In genomic region chr1:15749399-15750291, GRCh38 we compare ENCODE assay signal across 15 cellular contexts. TPM values are rescaled to one million over a fixed set of nuclear protein-coding genes. Genes with fewer than 3 reads are reported as not detected.
DNase-seq lines count a peak whose midpoint lies in the region; ATAC-seq, FAIRE-seq and TF ChIP-seq lines count a peak whose summit lies in the region.
"Had no signal": no experiment of that assay in that cellular context is flagged by ENCODE, and none has a peak within 500 bp of the region (broad histone marks: within the 10 kb centered on the region; RNA-seq: fewer than 3 reads in every experiment).

No MANE protein-coding gene starts in this region.

- WGBS in heart left ventricle, 4 donors: 67 to 83% (median 72%) methylated on average over 14 to 19 of the region's 19 CpGs
- 3 to 6% methylated on average over 19 of the region's 19 CpGs for whole genome bisulfite sequencing in aorta, 2 donors

- no peaks in the 10 kb centered on the region for H3K9me1 ChIP-seq in endothelial cell of umbilical vein (replicated peaks; ENCODE audit: control insufficient read depth, extremely low read depth, insufficient read depth, low read length)

- DNase-seq in heart left ventricle: no peak
- no peak for DNase-seq in Right ventricle myocardium superior
- peak; percentile 92 for DNase-seq in endothelial cell of umbilical vein (ENCODE audit: low read depth, low spot score)
- DNase-seq in lung microvascular endothelial cell (ENCODE audit: low read depth in 2 of 2): peak; percentile 66 to 74
- DNase-seq in aorta: peak; percentile 96 to 97
- DNase-seq in vagina (ENCODE audit: extremely low spot score in 2 of 2): no peak
- no peak for DNase-seq in activated CD4-positive, alpha-beta T cell treated with anti-CD3 and anti-CD28 coated beads, Interleukin-2, amount 50 U/mL, for 1 hour
- DNase-seq: 8988T; activated CD4-positive, alpha-beta T cell treated with anti-CD3 and anti-CD28 coated beads, Interleukin-2, amount 50 U/mL, for 4 hours; T-helper 17 cell; testis had no signal

- ATAC-seq in heart left ventricle: peak; percentile 3 to 70 (median 22)
- ATAC-seq in Right ventricle myocardium superior (ENCODE audit: poor library complexity): no peak
- ATAC-seq in aorta (ENCODE audit: low FRiP score): peak; percentile 87
- no peak for ATAC-seq in GM21423 (IDR thresholded peaks at IDR 0.05; ENCODE audit: unreplicated experiment)
- ATAC-seq: T-helper 17 cell had no signal

- H3K4me3 ChIP-seq in heart left ventricle: no peak overlapping the region
- peak overlapping the region in 2 of 3 experiments; percentile 26 to 74 for H3K4me3 ChIP-seq in endothelial cell of umbilical vein (replicated peaks in 1 of 3; ENCODE audit: insufficient read depth in 1 of 3, low read depth in 1 of 3, low read length in 3 of 3)
- no peak overlapping the region for H3K4me3 ChIP-seq in aorta (ENCODE audit: low read length in 2 of 2)
- no peak overlapping the region for H3K4me3 ChIP-seq in vagina
- H3K4me3 ChIP-seq: cardiac muscle cell, skin epidermis, testis had no signal

- BruUV-seq in endothelial cell of umbilical vein (replicated peaks; lab: Mats Ljungman, UMichigan): TSS peak; percentile 84

- peak; percentile 100 for FAIRE-seq in endothelial cell of umbilical vein (lab: Jason Lieb, UNC)

- CTCF ChIA-PET in endothelial cell of umbilical vein (lab: Charles Lee): interaction anchor here (0.8 to 3.5 kb wide), 5 partner anchors 8 to 16 kb away, joined by 3 to 17 read pairs (median 6); partner anchors contain the start of gene SLC25A34

- peaks cover 23% of the 10 kb centered on the region for H3K79me2 ChIP-seq in endothelial cell of umbilical vein (ENCODE audit: control insufficient read depth, insufficient read depth, low read length)

- no peaks in the 10 kb centered on the region for H3K36me3 ChIP-seq in heart left ventricle
- no peaks in the 10 kb centered on the region for H3K36me3 ChIP-seq in endothelial cell of umbilical vein (ENCODE audit: control insufficient read depth in 2 of 2, extremely low read depth in 1 of 2, insufficient read depth in 2 of 2, low read length in 2 of 2)
- H3K36me3 ChIP-seq in aorta (ENCODE audit: control insufficient read depth in 1 of 2, insufficient read depth in 2 of 2, low read length in 1 of 2): no peaks in the 10 kb centered on the region
- H3K36me3 ChIP-seq in vagina: no peaks in the 10 kb centered on the region
- H3K36me3 ChIP-seq: cardiac muscle cell had no signal

- H3K27ac ChIP-seq in heart left ventricle (peak overlapping the region in 3 of 12 donors; percentile 32 to 73 (median 42)), endothelial cell of umbilical vein (ENCODE audit: insufficient read depth, low read depth, low read length) (peak overlapping the region; percentile 97), aorta (ENCODE audit: low read depth in 1 of 2, low read length in 2 of 2) (peak overlapping the region; percentile 83 to 97), vagina (no peak overlapping the region)
- H3K27ac ChIP-seq: cardiac muscle cell, epithelial cell of prostate, testis had no signal

- peak overlapping the region; percentile 78 for H3K4me2 ChIP-seq in endothelial cell of umbilical vein (ENCODE audit: insufficient read depth, low read length)

- H3K9me3 ChIP-seq in heart left ventricle: no peaks in the 10 kb centered on the region
- no peaks in the 10 kb centered on the region for H3K9me3 ChIP-seq in endothelial cell of umbilical vein (replicated peaks; ENCODE audit: control insufficient read depth, insufficient read depth, low read length)
- no peaks in the 10 kb centered on the region for H3K9me3 ChIP-seq in aorta (ENCODE audit: control insufficient read depth, low read length)
- no peaks in the 10 kb centered on the region for H3K9me3 ChIP-seq in vagina
- H3K9me3 ChIP-seq: testis had no signal

- POLR2A ChIA-PET in endothelial cell of umbilical vein (lab: Charles Lee): interaction anchor here (0.6 to 2.6 kb wide), 3 partner anchors 10 to 65 kb away, joined by 3 to 26 read pairs (median 3); no protein-coding TSS in a partner anchor

- dilution Hi-C loops in endothelial cell of umbilical vein (cut with MboI; ENCODE audit: extremely low pct_ligation_motif_present, low sequenced_read_pairs): no loop called here

- H3K27me3 ChIP-seq in heart left ventricle (no peaks in the 10 kb centered on the region), endothelial cell of umbilical vein (ENCODE audit: control insufficient read depth in 2 of 2, insufficient read depth in 2 of 2, low read length in 2 of 2) (no peaks in the 10 kb centered on the region), aorta (ENCODE audit: control insufficient read depth in 1 of 2, insufficient read depth in 2 of 2, low read length in 1 of 2) (no peaks in the 10 kb centered on the region), vagina (no peaks in the 10 kb centered on the region)
- H3K27me3 ChIP-seq: cardiac muscle cell, testis had no signal

- H2AFZ ChIP-seq in endothelial cell of umbilical vein (ENCODE audit: low read depth, low read length): no peak overlapping the region

- peak overlapping the region; percentile 88 for H3K9ac ChIP-seq in endothelial cell of umbilical vein (replicated peaks; ENCODE audit: extremely low read depth, insufficient read depth, low read length)

- TF ChIP-seq CTCF in heart left ventricle (IDR thresholded peaks at IDR 0.05) (no peak), endothelial cell of umbilical vein (IDR thresholded peaks at IDR 0.05; ENCODE audit: extremely low read depth in 1 of 2, insufficient read depth in 1 of 2, low read depth in 1 of 2, low read length in 2 of 2) (no peak), vagina (IDR thresholded peaks at IDR 0.05) (no peak)

- H3K4me1 ChIP-seq in heart left ventricle (peaks cover 0 to 18% (median 5%) of the 10 kb centered on the region in 12 donors), endothelial cell of umbilical vein (ENCODE audit: control insufficient read depth, extremely low read depth, insufficient read depth, low read length) (peaks cover 35% of the 10 kb centered on the region), aorta (ENCODE audit: control insufficient read depth in 1 of 2, insufficient read depth in 2 of 2, low read length in 2 of 2) (no peaks in the 10 kb centered on the region), vagina (peaks cover 10% of the 10 kb centered on the region)

- no peak for TF ChIP-seq POLR2A in heart left ventricle (IDR thresholded peaks at IDR 0.05)
- peak; percentile 63 for TF ChIP-seq POLR2A in endothelial cell of umbilical vein (IDR thresholded peaks at IDR 0.05; ENCODE audit: low read depth, low read length)
- TF ChIP-seq POLR2A in vagina (IDR thresholded peaks at IDR 0.05): no peak

- H4K20me1 ChIP-seq in endothelial cell of umbilical vein (replicated peaks; ENCODE audit: control insufficient read depth, extremely low read depth, insufficient read depth, low read length): no peaks in the 10 kb centered on the region

- intact Hi-C loops in heart left ventricle (cut with DNase I): loop anchor here in 3 of 10 donors (10.0 kb wide), 1 partner anchor 155 kb away; no protein-coding TSS in a partner anchor
- intact Hi-C loops in Right ventricle myocardium superior (cut with DNase I): no loop called here
- intact Hi-C loops in endothelial cell of umbilical vein (cut with micrococcal nuclease): loop anchor here (1.0 to 10.0 kb wide), 3 partner anchors 11 to 425 kb away; partner anchors contain the start of gene CASP9
- intact Hi-C loops in aorta (cut with DNase I): loop anchor here in 1 of 2 donors (5.0 kb wide), 1 partner anchor 38 kb away; no protein-coding TSS in a partner anchor
- intact Hi-C loops in vagina (cut with DNase I): loop anchor here (10.0 kb wide), 1 partner anchor 155 kb away; no protein-coding TSS in a partner anchor

RNA-seq across cellular contexts. Expression of gene TMEM82, which starts 7.3 kb away (rescaled TPM):
- not detected for total RNA-seq in heart left ventricle
- not detected for polyA plus RNA-seq in heart left ventricle
- total RNA-seq in Right ventricle myocardium superior: not detected
- not detected in 2 replicates for total RNA-seq in endothelial cell of umbilical vein
- polyA plus RNA-seq in endothelial cell of umbilical vein: not detected in 2 replicates
- not detected in 2 replicates for polyA plus RNA-seq in endothelial cell of umbilical vein (2011; cell fraction: cytosol; rRNA removed)
- polyA plus RNA-seq in endothelial cell of umbilical vein (2011; cell fraction: nucleus; rRNA removed): not detected in 2 replicates
- polyA plus RNA-seq in endothelial cell of umbilical vein (2012): 0.14 TPM in 1 of 2 replicates, not detected in the other
- not detected in 2 replicates for polyA minus RNA-seq in endothelial cell of umbilical vein
- polyA minus RNA-seq in endothelial cell of umbilical vein (2011; cell fraction: cytosol; rRNA and poly(A)+ RNA removed): not detected
- not detected in 2 replicates for polyA minus RNA-seq in endothelial cell of umbilical vein (2011; cell fraction: nucleus; rRNA and poly(A)+ RNA removed)
- not detected in 2 replicates for total RNA-seq in lung microvascular endothelial cell
- not detected for total RNA-seq in aorta
- 1 to 10 TPM in 1 of 2 donors, not detected in 1; 5.8 TPM for polyA plus RNA-seq in aorta
- total RNA-seq in vagina: not detected
- total RNA-seq: T-helper 17 cell, testis had no signal
- polyA plus RNA-seq: cardiac muscle cell had no signal

RNA-seq across cellular contexts. Expression of gene FBLIM1, which starts 8.9 kb away (rescaled TPM):
- total RNA-seq in heart left ventricle: 100 to 1,000 TPM in 1 of 9 donors, 10 to 100 TPM in 8; 49.3 to 103 (median 73.8) TPM
- 10 to 100 TPM; 31.6 to 58.4 TPM for polyA plus RNA-seq in heart left ventricle
- total RNA-seq in Right ventricle myocardium superior: 99.1 TPM
- total RNA-seq in endothelial cell of umbilical vein: 363 and 394 TPM in 2 replicates
- 414 and 436 TPM in 2 replicates for polyA plus RNA-seq in endothelial cell of umbilical vein
- polyA plus RNA-seq in endothelial cell of umbilical vein (2011; cell fraction: cytosol; rRNA removed): 349 and 462 TPM in 2 replicates
- 354 and 389 TPM in 2 replicates for polyA plus RNA-seq in endothelial cell of umbilical vein (2011; cell fraction: nucleus; rRNA removed)
- polyA plus RNA-seq in endothelial cell of umbilical vein (2012): 254 and 300 TPM in 2 replicates
- 209 and 240 TPM in 2 replicates for polyA minus RNA-seq in endothelial cell of umbilical vein
- polyA minus RNA-seq in endothelial cell of umbilical vein (2011; cell fraction: cytosol; rRNA and poly(A)+ RNA removed): 1.9 TPM
- 110 and 175 TPM in 2 replicates for polyA minus RNA-seq in endothelial cell of umbilical vein (2011; cell fraction: nucleus; rRNA and poly(A)+ RNA removed)
- 110 and 128 TPM in 2 replicates for total RNA-seq in lung microvascular endothelial cell
- 100 to 1,000 TPM; 418 to 507 TPM for total RNA-seq in aorta
- polyA plus RNA-seq in aorta: 100 to 1,000 TPM; 192 to 584 TPM
- 45.2 TPM for total RNA-seq in vagina

RNA-seq across cellular contexts. Expression of gene SLC25A34, which starts 13.6 kb away (rescaled TPM):
- total RNA-seq in heart left ventricle: 10 to 100 TPM in 6 of 9 donors, 1 to 10 TPM in 3; 4.8 to 71.2 (median 17.8) TPM
- polyA plus RNA-seq in heart left ventricle: 10 to 100 TPM in 1 of 2 donors, 1 to 10 TPM in 1; 1.6 to 25.9 TPM
- 54.3 TPM for total RNA-seq in Right ventricle myocardium superior
- total RNA-seq in endothelial cell of umbilical vein: 0.76 and 1.1 TPM in 2 replicates
- polyA plus RNA-seq in endothelial cell of umbilical vein: 0.90 and 1.4 TPM in 2 replicates
- polyA plus RNA-seq in endothelial cell of umbilical vein (2011; cell fraction: cytosol; rRNA removed): 0.28 and 0.59 TPM in 2 replicates
- polyA plus RNA-seq in endothelial cell of umbilical vein (2011; cell fraction: nucleus; rRNA removed): 4.5 and 5.4 TPM in 2 replicates
- 0.41 and 0.49 TPM in 2 replicates for polyA plus RNA-seq in endothelial cell of umbilical vein (2012)
- polyA minus RNA-seq in endothelial cell of umbilical vein: 0.51 and 0.81 TPM in 2 replicates
- not detected for polyA minus RNA-seq in endothelial cell of umbilical vein (2011; cell fraction: cytosol; rRNA and poly(A)+ RNA removed)
- 1.3 and 2.4 TPM in 2 replicates for polyA minus RNA-seq in endothelial cell of umbilical vein (2011; cell fraction: nucleus; rRNA and poly(A)+ RNA removed)
- 0.22 and 0.60 TPM in 2 replicates for total RNA-seq in lung microvascular endothelial cell
- total RNA-seq in aorta: 1 to 10 TPM; 2.5 to 4.3 TPM
- polyA plus RNA-seq in aorta: 1 to 10 TPM; 5.6 to 9.8 TPM
- 3.2 TPM for total RNA-seq in vagina

RNA-seq across cellular contexts. Expression of gene UQCRHL, which starts 57.8 kb away (rescaled TPM):
- total RNA-seq in heart left ventricle (1 to 10 TPM; 2.0 to 7.5 (median 3.8) TPM), Right ventricle myocardium superior (6.1 TPM), endothelial cell of umbilical vein (1.4 and 1.8 TPM in 2 replicates), lung microvascular endothelial cell (3.3 and 6.3 TPM in 2 replicates), aorta (1 to 10 TPM; 1.2 to 1.3 TPM), vagina (1.5 TPM)
- polyA plus RNA-seq in heart left ventricle (1 to 10 TPM; 6.6 to 9.8 TPM), endothelial cell of umbilical vein (0.64 and 0.92 TPM in 2 replicates), aorta (1 to 10 TPM; 1.3 to 4.6 TPM)
- 1.8 and 2.2 TPM in 2 replicates for polyA plus RNA-seq in endothelial cell of umbilical vein (2011; cell fraction: cytosol; rRNA removed)
- polyA plus RNA-seq in endothelial cell of umbilical vein (2011; cell fraction: nucleus; rRNA removed): 0.90 and 1.3 TPM in 2 replicates
- 3.3 and 8.5 TPM in 2 replicates for polyA plus RNA-seq in endothelial cell of umbilical vein (2012)
- polyA minus RNA-seq in endothelial cell of umbilical vein: 0.24 and 0.70 TPM in 2 replicates
- 2.8 TPM for polyA minus RNA-seq in endothelial cell of umbilical vein (2011; cell fraction: cytosol; rRNA and poly(A)+ RNA removed)
- 0.29 and 0.48 TPM in 2 replicates for polyA minus RNA-seq in endothelial cell of umbilical vein (2011; cell fraction: nucleus; rRNA and poly(A)+ RNA removed)

Comparison
In these comparisons a context has a peak if more than half of its experiments do, and no peak if none do; other contexts are left out.
1. ATAC-seq: peak in heart left ventricle (4 of 4) and aorta (single experiment); none in Right ventricle myocardium superior (single experiment) and GM21423 (single experiment).
2. DNase-seq: peak in endothelial cell of umbilical vein (single experiment), lung microvascular endothelial cell (2 of 2) and aorta (2 of 2); none in heart left ventricle (0 of 5), Right ventricle myocardium superior (single experiment), vagina (0 of 2) and activated CD4-positive, alpha-beta T cell treated with anti-CD3 and anti-CD28 coated beads, Interleukin-2, amount 50 U/mL, for 1 hour (single experiment).
3. H3K4me3 ChIP-seq: peak in endothelial cell of umbilical vein (2 of 3); none in heart left ventricle (0 of 12), aorta (0 of 2) and vagina (0 of 2).